Comparison of ENCODE assay signal across 20 cellular contexts in the genomic region with DNA sequence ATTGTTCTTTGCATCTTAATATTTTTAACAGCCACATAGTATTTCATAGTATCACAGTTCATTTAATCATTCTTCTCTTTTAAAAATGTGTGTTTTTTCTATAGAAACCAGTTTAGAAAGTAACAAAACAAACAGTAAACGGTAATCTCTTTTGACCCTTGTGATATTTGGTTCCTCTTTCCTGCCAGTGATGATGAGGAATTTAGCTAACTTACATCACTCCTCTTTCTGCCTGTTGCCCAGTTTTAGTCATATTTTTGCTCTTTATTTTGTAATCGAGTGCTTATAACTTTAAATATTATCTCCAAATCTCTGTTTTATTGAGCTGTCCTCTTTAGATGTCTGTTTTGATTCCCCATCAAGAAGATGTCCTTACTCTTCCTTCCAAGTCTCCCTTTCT. TPM values are rescaled to one million over a fixed set of nuclear protein-coding genes. Genes with fewer than 3 reads are reported as not detected.
DNase-seq lines count a peak whose midpoint lies in the region; ATAC-seq and TF ChIP-seq lines count a peak whose summit lies in the region.
"Had no signal": no experiment of that assay in that cellular context is flagged by ENCODE, and none has a peak within 500 bp of the region (broad histone marks: within the 10 kb centered on the region; RNA-seq: fewer than 3 reads in every experiment).

No MANE protein-coding gene starts in this region.

- intact Hi-C loops in heart right ventricle (cut with DNase I), result loop anchor here in 6 of 10 donors (5.0 to 10.0 kb wide), 5 partner anchors 174 to 874 kb away; a partner anchor contains a TSS

- H3K36me3 Mint-ChIP-seq in naive thymus-derived CD8-positive, alpha-beta T cell, result peaks cover 3 to 12% (median 8%) of the 10 kb centered on the region in 3 donors
- H3K36me3 Mint-ChIP-seq: CD4-positive, CD25-positive, alpha-beta regulatory T cell had no signal

- H3K9ac ChIP-seq in adipocyte (ENCODE audit: low read length), result no peak overlapping the region

- H3K9me3 Mint-ChIP-seq in naive thymus-derived CD8-positive, alpha-beta T cell, result peaks cover 0 to 13% (median 4%) of the 10 kb centered on the region in 9 donors
- H3K9me3 Mint-ChIP-seq: HFFc6 had no signal

- no peak for ATAC-seq in heart right ventricle
- no peak for ATAC-seq in naive thymus-derived CD8-positive, alpha-beta T cell

- peak overlapping the region; percentile 13 for H3K4me3 ChIP-seq in adipocyte (ENCODE audit: low read length)
- H3K4me3 ChIP-seq in heart right ventricle, result no peak overlapping the region
- H3K4me3 ChIP-seq: PC-9, SJSA1 had no signal

- H3K4me1 Mint-ChIP-seq in naive thymus-derived CD8-positive, alpha-beta T cell, result peaks cover 9 to 22% (median 15%) of the 10 kb centered on the region in 4 donors

- POLR2A ChIA-PET in naive thymus-derived CD8-positive, alpha-beta T cell (lab: Charles Lee), result no interaction called here

- H3K36me3 ChIP-seq in adipocyte (ENCODE audit: control insufficient read depth, insufficient read depth, low read length, severe bottlenecking) (no peaks in the 10 kb centered on the region), heart right ventricle (no peaks in the 10 kb centered on the region)
- H3K36me3 ChIP-seq: SJSA1 had no signal

- 72% methylated on average over 2 of the region's 2 CpGs for WGBS in heart right ventricle, 2 donors

- no peak overlapping the region for H3K27ac Mint-ChIP-seq in naive thymus-derived CD8-positive, alpha-beta T cell
- H3K27ac Mint-ChIP-seq: CD4-positive, CD25-positive, alpha-beta regulatory T cell; HFFc6; IgD-negative memory B cell had no signal

- H3K4me3 Mint-ChIP-seq in naive thymus-derived CD8-positive, alpha-beta T cell, result no peak overlapping the region
- H3K4me3 Mint-ChIP-seq: HFFc6, IgD-negative memory B cell had no signal

- no peak for TF ChIP-seq CTCF in heart right ventricle (IDR thresholded peaks at IDR 0.05)

- H3K27ac ChIP-seq in heart right ventricle, result no peak overlapping the region
- H3K27ac ChIP-seq: PC-9, SJSA1 had no signal

- no peaks in the 10 kb centered on the region for H3K9me3 ChIP-seq in adipocyte (ENCODE audit: control insufficient read depth, low read length)
- peaks cover 0 to 21% (median 0%) of the 10 kb centered on the region in 11 donors for H3K9me3 ChIP-seq in heart right ventricle
- H3K9me3 ChIP-seq: SJSA1 had no signal

- H3K4me1 ChIP-seq in adipocyte (ENCODE audit: control insufficient read depth, insufficient read depth, low read length) (peaks cover 19% of the 10 kb centered on the region), heart right ventricle (peaks cover 0 to 4% (median 0%) of the 10 kb centered on the region in 9 donors)
- H3K4me1 ChIP-seq: Caco-2, SJSA1 had no signal

- no peaks in the 10 kb centered on the region for H3K27me3 Mint-ChIP-seq in naive thymus-derived CD8-positive, alpha-beta T cell
- H3K27me3 Mint-ChIP-seq: IgD-negative memory B cell had no signal

- DNase-seq in MV-4-11 (lab: John Stamatoyannopoulos, UW) (peak; percentile 83), SIG-M5 treated with dmso at 0.1 percent for 504 hours (lab: John Stamatoyannopoulos, UW; ENCODE audit: unreplicated experiment) (peak; percentile 54), adipocyte (ENCODE audit: low read depth) (no peak), heart right ventricle (no peak), AG08395 (ENCODE audit: low spot score) (no peak), pons (ENCODE audit: low spot score) (no peak)
- DNase-seq in naive thymus-derived CD8-positive, alpha-beta T cell, result no peak
- DNase-seq: ACHN; Caco-2; CD4-positive, CD25-positive, alpha-beta regulatory T cell; GDM1; H7; HFFc6; Karpas-422; NCI-H1105; NCI-H1694; NCI-H2081 treated with DMSO at 0.1 percent for 48 hours; PC-9 had no signal

- H3K27me3 ChIP-seq in adipocyte (replicated peaks; ENCODE audit: control insufficient read depth, insufficient read depth, low read length) (no peaks in the 10 kb centered on the region), heart right ventricle (no peaks in the 10 kb centered on the region)
- H3K27me3 ChIP-seq: SJSA1 had no signal

RNA-seq across cellular contexts. Expression of a gene that starts 38.1 kb away (rescaled TPM):
- total RNA-seq in heart right ventricle, result 1 to 10 TPM; 2.4 to 4.0 (median 3.3) TPM
- 1 to 10 TPM; 1.1 to 2.3 TPM for polyA plus RNA-seq in heart right ventricle
- total RNA-seq in naive thymus-derived CD8-positive, alpha-beta T cell, result 10 to 100 TPM; 21.1 to 24.7 TPM
- polyA plus RNA-seq in naive thymus-derived CD8-positive, alpha-beta T cell, result 1 to 10 TPM; 6.6 to 8.8 (median 8.2) TPM

Comparison
In these comparisons a context has a peak if more than half of its experiments do, and no peak if none do; other contexts are left out.
1. DNase-seq: peak in MV-4-11 (single experiment) and SIG-M5 treated with dmso at 0.1 percent for 504 hours (single experiment); none in adipocyte (single experiment), heart right ventricle (0 of 2), AG08395 (single experiment), pons (single experiment) and naive thymus-derived CD8-positive, alpha-beta T cell (0 of 10).
2. RNA of a gene that starts 38.1 kb away (total RNA-seq): 21.1 to 24.7 TPM in naive thymus-derived CD8-positive, alpha-beta T cell; 2.4 to 4.0 TPM in heart right ventricle; every median in the first group is over 4 times any median in the second.